In the genomic region with DNA sequence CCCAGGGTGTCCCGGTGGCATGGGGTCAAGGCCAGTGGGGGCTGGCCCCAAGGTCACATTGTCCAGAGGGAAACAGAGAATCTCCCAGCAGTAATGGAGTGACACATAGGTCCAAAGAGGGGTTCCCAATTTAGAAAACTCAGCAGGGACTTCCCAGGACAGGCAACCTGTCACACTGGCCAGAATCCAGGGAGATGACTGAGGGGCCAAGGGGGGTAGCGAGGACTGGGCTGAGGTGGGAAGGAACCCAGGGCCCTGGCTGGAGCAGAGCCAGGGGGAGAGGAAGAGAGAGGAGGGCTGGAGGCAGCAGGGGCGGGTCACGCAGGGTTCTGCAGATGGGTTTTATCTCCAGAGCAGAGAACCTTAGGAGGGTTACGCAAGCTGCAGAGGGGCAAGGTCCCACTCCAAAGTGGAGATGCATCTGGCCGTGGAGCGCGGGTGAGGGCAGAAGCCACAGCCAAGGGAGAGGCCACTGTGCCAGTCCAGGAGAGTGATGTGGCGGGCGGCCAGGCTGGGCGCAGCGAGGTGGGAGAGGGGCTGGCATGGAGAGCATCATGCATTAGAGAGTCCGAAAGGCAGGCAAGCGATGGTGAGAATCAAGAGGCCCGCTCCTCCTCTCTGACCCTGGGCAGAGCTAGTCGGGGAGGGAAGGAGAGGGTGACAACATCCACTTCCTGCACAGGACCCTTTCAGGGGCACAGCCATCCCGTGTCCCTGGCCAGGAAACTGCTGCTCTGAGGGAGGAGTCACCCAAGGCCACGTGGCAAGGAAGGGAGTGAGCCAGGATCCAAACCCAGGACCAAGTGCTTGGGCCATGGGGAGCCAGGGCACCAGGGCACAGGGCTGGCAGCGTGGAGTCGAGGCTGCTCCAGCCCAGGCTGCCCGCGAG, we compare ENCODE assay signal across 1 cellular context.
TF ChIP-seq lines count a peak whose summit lies in the region.

No MANE protein-coding gene starts in this region.

TF ChIP-seq in K562, 482 proteins besides CTCF, POLR2A, EP300 and RAD21 (continued from another document):
- TF ChIP-seq, protein P1, sequence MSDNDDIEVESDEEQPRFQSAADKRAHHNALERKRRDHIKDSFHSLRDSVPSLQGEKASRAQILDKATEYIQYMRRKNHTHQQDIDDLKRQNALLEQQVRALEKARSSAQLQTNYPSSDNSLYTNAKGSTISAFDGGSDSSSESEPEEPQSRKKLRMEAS (CRISPR knock-in tag; IDR thresholded peaks at IDR 0.05): peak; percentile 36
- TF ChIP-seq POU5F1 (IDR thresholded peaks at IDR 0.05; ENCODE audit: borderline replicate concordance, low read depth, low read length, partially characterized antibody) (no peak), SRSF9 (IDR thresholded peaks at IDR 0.05; ENCODE audit: borderline replicate concordance, low read depth, low read length) (no peak), ASH1L (IDR thresholded peaks at IDR 0.05; ENCODE audit: borderline replicate concordance, low read depth, partially characterized antibody) (no peak), SRSF3 (IDR thresholded peaks at IDR 0.05; ENCODE audit: insufficient read depth, low read length) (no peak), SOX6 (IDR thresholded peaks at IDR 0.05) (no peak), TEAD2 (tag; IDR thresholded peaks at IDR 0.05) (no peak), JUN (IDR thresholded peaks at IDR 0.05; ENCODE audit: borderline replicate concordance, low read depth, low read length) (no peak), JUN (CRISPR knock-in tag; IDR thresholded peaks at IDR 0.05; ENCODE audit: borderline replicate concordance) (no peak), RNF2 (IDR thresholded peaks at IDR 0.05) (no peak), KDM2B (CRISPR knock-in tag; IDR thresholded peaks at IDR 0.05) (no peak), FOXK1 (CRISPR knock-in tag; IDR thresholded peaks at IDR 0.05; ENCODE audit: borderline replicate concordance) (no peak), CEBPG (CRISPR knock-in tag; IDR thresholded peaks at IDR 0.05) (peak; percentile 35; the same call in 1 of the 2 replicates), CEBPG (tag; conservative IDR thresholded peaks at IDR 0.05 in 1 of 2, IDR thresholded peaks at IDR 0.05 in 1 of 2) (no peak), C11orf30 (IDR thresholded peaks at IDR 0.05; ENCODE audit: low read depth) (no peak), RFX7 (CRISPR knock-in tag; IDR thresholded peaks at IDR 0.05) (no peak), PTBP1 (IDR thresholded peaks at IDR 0.05; ENCODE audit: low read depth, low read length) (no peak), CEBPB (tag; IDR thresholded peaks at IDR 0.05) (peak; percentile 87), HDAC2 (IDR thresholded peaks at IDR 0.05) (no peak), FOXA3 (CRISPR knock-in tag; conservative IDR thresholded peaks at IDR 0.05 in 1 of 2, IDR thresholded peaks at IDR 0.05 in 1 of 2) (no peak)
- TF ChIP-seq, protein P2, sequence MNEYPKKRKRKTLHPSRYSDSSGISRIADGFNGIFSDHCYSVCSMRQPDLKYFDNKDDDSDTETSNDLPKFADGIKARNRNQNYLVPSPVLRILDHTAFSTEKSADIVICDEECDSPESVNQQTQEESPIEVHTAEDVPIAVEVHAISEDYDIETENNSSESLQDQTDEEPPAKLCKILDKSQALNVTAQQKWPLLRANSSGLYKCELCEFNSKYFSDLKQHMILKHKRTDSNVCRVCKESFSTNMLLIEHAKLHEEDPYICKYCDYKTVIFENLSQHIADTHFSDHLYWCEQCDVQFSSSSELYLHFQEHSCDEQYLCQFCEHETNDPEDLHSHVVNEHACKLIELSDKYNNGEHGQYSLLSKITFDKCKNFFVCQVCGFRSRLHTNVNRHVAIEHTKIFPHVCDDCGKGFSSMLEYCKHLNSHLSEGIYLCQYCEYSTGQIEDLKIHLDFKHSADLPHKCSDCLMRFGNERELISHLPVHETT (CRISPR knock-in tag; conservative IDR thresholded peaks at IDR 0.05 in 1 of 2, IDR thresholded peaks at IDR 0.05 in 1 of 2): no peak
- TF ChIP-seq, protein P3, sequence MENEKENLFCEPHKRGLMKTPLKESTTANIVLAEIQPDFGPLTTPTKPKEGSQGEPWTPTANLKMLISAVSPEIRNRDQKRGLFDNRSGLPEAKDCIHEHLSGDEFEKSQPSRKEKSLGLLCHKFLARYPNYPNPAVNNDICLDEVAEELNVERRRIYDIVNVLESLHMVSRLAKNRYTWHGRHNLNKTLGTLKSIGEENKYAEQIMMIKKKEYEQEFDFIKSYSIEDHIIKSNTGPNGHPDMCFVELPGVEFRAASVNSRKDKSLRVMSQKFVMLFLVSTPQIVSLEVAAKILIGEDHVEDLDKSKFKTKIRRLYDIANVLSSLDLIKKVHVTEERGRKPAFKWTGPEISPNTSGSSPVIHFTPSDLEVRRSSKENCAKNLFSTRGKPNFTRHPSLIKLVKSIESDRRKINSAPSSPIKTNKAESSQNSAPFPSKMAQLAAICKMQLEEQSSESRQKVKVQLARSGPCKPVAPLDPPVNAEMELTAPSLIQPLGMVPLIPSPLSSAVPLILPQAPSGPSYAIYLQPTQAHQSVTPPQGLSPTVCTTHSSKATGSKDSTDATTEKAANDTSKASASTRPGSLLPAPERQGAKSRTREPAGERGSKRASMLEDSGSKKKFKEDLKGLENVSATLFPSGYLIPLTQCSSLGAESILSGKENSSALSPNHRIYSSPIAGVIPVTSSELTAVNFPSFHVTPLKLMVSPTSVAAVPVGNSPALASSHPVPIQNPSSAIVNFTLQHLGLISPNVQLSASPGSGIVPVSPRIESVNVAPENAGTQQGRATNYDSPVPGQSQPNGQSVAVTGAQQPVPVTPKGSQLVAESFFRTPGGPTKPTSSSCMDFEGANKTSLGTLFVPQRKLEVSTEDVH (IDR thresholded peaks at IDR 0.05; ENCODE audit: low read depth, partially characterized antibody): no peak
- TF ChIP-seq, protein P4, sequence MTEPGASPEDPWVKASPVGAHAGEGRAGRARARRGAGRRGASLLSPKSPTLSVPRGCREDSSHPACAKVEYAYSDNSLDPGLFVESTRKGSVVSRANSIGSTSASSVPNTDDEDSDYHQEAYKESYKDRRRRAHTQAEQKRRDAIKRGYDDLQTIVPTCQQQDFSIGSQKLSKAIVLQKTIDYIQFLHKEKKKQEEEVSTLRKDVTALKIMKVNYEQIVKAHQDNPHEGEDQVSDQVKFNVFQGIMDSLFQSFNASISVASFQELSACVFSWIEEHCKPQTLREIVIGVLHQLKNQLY (CRISPR knock-in tag; conservative IDR thresholded peaks at IDR 0.05): no peak
- TF ChIP-seq, protein P5, sequence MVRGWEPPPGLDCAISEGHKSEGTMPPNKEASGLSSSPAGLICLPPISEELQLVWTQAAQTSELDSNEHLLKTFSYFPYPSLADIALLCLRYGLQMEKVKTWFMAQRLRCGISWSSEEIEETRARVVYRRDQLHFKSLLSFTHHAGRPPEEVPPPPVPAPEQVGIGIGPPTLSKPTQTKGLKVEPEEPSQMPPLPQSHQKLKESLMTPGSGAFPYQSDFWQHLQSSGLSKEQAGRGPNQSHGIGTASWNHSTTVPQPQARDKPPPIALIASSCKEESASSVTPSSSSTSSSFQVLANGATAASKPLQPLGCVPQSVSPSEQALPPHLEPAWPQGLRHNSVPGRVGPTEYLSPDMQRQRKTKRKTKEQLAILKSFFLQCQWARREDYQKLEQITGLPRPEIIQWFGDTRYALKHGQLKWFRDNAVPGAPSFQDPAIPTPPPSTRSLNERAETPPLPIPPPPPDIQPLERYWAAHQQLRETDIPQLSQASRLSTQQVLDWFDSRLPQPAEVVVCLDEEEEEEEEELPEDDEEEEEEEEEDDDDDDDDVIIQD (CRISPR knock-in tag; IDR thresholded peaks at IDR 0.05): no peak
